ENCODE assay signal across 15 cellular contexts in genomic region chr3:104909721-104910120, GRCh38.
DNase-seq lines count a peak whose midpoint lies in the region; FAIRE-seq and TF ChIP-seq lines count a peak whose summit lies in the region.
"Had no signal": no experiment of that assay in that cellular context is flagged by ENCODE, and none has a peak within 500 bp of the region (broad histone marks: within the 10 kb centered on the region; RNA-seq: fewer than 3 reads in every experiment).

No MANE protein-coding gene starts in this region.

- H3K27ac ChIP-seq in uterus = no peak overlapping the region
- H3K27ac ChIP-seq: thyroid gland had no signal

- H3K36me3 Mint-ChIP-seq in chondrocyte (ENCODE audit: low read depth) (no peaks in the 10 kb centered on the region), osteocyte (ENCODE audit: unreplicated experiment) (peaks cover under 1% of the 10 kb centered on the region)

- peak overlapping the region; percentile 80 for H3K27ac Mint-ChIP-seq in chondrocyte (ENCODE audit: unreplicated experiment)
- peak overlapping the region; percentile 88 for H3K27ac Mint-ChIP-seq in osteocyte (ENCODE audit: unreplicated experiment)

- DNase-seq in NCI-H345 (lab: John Stamatoyannopoulos, UW) (peak; percentile 9), NCI-H345 treated with DMSO at 0.1 percent for 48 hours (lab: John Stamatoyannopoulos, UW; ENCODE audit: unreplicated experiment) (no peak), NCI-H2081 treated with DMSO at 0.1 percent for 48 hours (lab: John Stamatoyannopoulos, UW) (peak; percentile 56), chondrocyte (ENCODE audit: low spot score) (no peak), osteocyte (ENCODE audit: extremely low spot score, unreplicated experiment) (no peak), cardiac septum (ENCODE audit: low spot score) (no peak), D721Med (ENCODE audit: insufficient read length, low spot score) (no peak), uterus (no peak)
- DNase-seq: activated T-cell treated with anti-CD3 and anti-CD28 coated beads, Interleukin-2, amount 50 U/mL, for 4 hours; erythroblast; NCI-H187; SIG-M5; small intestine had no signal

- no peaks in the 10 kb centered on the region for H3K27me3 Mint-ChIP-seq in chondrocyte (ENCODE audit: low read depth)
- no peaks in the 10 kb centered on the region for H3K27me3 Mint-ChIP-seq in osteocyte (ENCODE audit: unreplicated experiment)

- H3K4me1 Mint-ChIP-seq in chondrocyte (ENCODE audit: low read depth) (peaks cover 40% of the 10 kb centered on the region), osteocyte (ENCODE audit: unreplicated experiment) (peaks cover 39% of the 10 kb centered on the region)

- no peak overlapping the region for H3K4me3 ChIP-seq in uterus
- H3K4me3 ChIP-seq: ascending aorta, thyroid gland had no signal

- H3K4me3 Mint-ChIP-seq in chondrocyte (ENCODE audit: unreplicated experiment) (no peak overlapping the region), osteocyte (ENCODE audit: unreplicated experiment) (no peak overlapping the region)
- H3K4me3 Mint-ChIP-seq: activated T-cell treated with anti-CD3 and anti-CD28 coated beads, Interleukin-2, amount 50 U/mL, for 4 hours had no signal

- no peak for FAIRE-seq in D721Med (lab: Jason Lieb, UNC)
- FAIRE-seq: small intestine had no signal

- no peaks in the 10 kb centered on the region for H3K36me3 ChIP-seq in uterus
- H3K36me3 ChIP-seq: ascending aorta, thyroid gland had no signal

- TF ChIP-seq CTCF in chondrocyte (IDR thresholded peaks at IDR 0.05) (no peak), osteocyte (IDR thresholded peaks at IDR 0.05) (no peak), D721Med (IDR thresholded peaks at IDR 0.05; ENCODE audit: insufficient read depth, missing control alignments) (no peak), uterus (IDR thresholded peaks at IDR 0.05) (no peak)

- intact Hi-C loops in cardiac septum (cut with DNase I) = no loop called here
- intact Hi-C loops in uterus (cut with DNase I; ENCODE audit: low total_unique reads) = no loop called here

- no peaks in the 10 kb centered on the region for H3K9me3 ChIP-seq in uterus
- H3K9me3 ChIP-seq: ascending aorta, thyroid gland had no signal

- no peaks in the 10 kb centered on the region for H3K4me1 ChIP-seq in uterus

- TF ChIP-seq POLR2A in uterus (IDR thresholded peaks at IDR 0.05) = no peak

- H3K9me3 Mint-ChIP-seq in chondrocyte (ENCODE audit: low read depth) (peaks cover 7% of the 10 kb centered on the region), osteocyte (ENCODE audit: unreplicated experiment) (peaks cover 6% of the 10 kb centered on the region)

- no peaks in the 10 kb centered on the region for H3K27me3 ChIP-seq in uterus
- H3K27me3 ChIP-seq: ascending aorta, thyroid gland had no signal

Comparison
In these comparisons a context has a peak if more than half of its experiments do, and no peak if none do; other contexts are left out.
1. DNase-seq: peak in NCI-H345 (single experiment) and NCI-H2081 treated with DMSO at 0.1 percent for 48 hours (single experiment); none in NCI-H345 treated with DMSO at 0.1 percent for 48 hours (single experiment), chondrocyte (single experiment), osteocyte (single experiment), cardiac septum (single experiment), D721Med (single experiment) and uterus (0 of 2).